In genomic region chr10:131203456-131204357, GRCh38 we compare ENCODE assay signal across 14 cellular contexts.
A peak's percentile ranks its signal among the peaks of the same experiment; 100 is the strongest.
DNase-seq lines count a peak whose midpoint lies in the region; ATAC-seq and TF ChIP-seq lines count a peak whose summit lies in the region.
"Had no signal": no experiment of that assay in that cellular context is flagged by ENCODE, and none has a peak within 500 bp of the region (broad histone marks: within the 10 kb centered on the region; RNA-seq: fewer than 3 reads in every experiment).

No MANE protein-coding gene starts in this region.

- intact Hi-C loops in left cardiac atrium (cut with DNase I), result no loop called here
- intact Hi-C loops in left ventricle myocardium superior (cut with micrococcal nuclease), result no loop called here
- intact Hi-C loops in activated CD8-positive, alpha-beta T cell treated with anti-CD3 and anti-CD28 coated beads for 36 hours (cut with micrococcal nuclease), result no loop called here

- DNase-seq in left cardiac atrium (peak; percentile 10), left ventricle myocardium superior (no peak), islet precursor cell (peak; percentile 14), osteocyte (ENCODE audit: extremely low spot score, unreplicated experiment) (peak; percentile 75), NCI-H1092 treated with DMSO at 0.1 percent for 48 hours (lab: John Stamatoyannopoulos, UW) (no peak)
- DNase-seq in activated CD8-positive, alpha-beta T cell treated with anti-CD3 and anti-CD28 coated beads for 36 hours, result no peak
- DNase-seq: H7, IMR-90, NCI-H1436, NCI-H1930, NCI-H226, NCI-H524 treated with DMSO at 0.1 percent for 48 hours, SIG-M5 had no signal

- POLR2A ChIA-PET in activated CD8-positive, alpha-beta T cell treated with anti-CD3 and anti-CD28 coated beads for 36 hours (lab: Charles Lee), result no interaction called here

- peaks cover 22% of the 10 kb centered on the region for H3K9me3 Mint-ChIP-seq in osteocyte (ENCODE audit: unreplicated experiment)
- peaks cover 1% of the 10 kb centered on the region for H3K9me3 Mint-ChIP-seq in activated CD8-positive, alpha-beta T cell treated with anti-CD3 and anti-CD28 coated beads for 36 hours

- ATAC-seq in left cardiac atrium (no peak), left ventricle myocardium superior (no peak), HG03139 (IDR thresholded peaks at IDR 0.05; ENCODE audit: unreplicated experiment) (no peak)
- ATAC-seq in activated CD8-positive, alpha-beta T cell treated with anti-CD3 and anti-CD28 coated beads for 36 hours, result no peak

- no peaks in the 10 kb centered on the region for H3K4me1 Mint-ChIP-seq in osteocyte (ENCODE audit: unreplicated experiment)
- no peaks in the 10 kb centered on the region for H3K4me1 Mint-ChIP-seq in activated CD8-positive, alpha-beta T cell treated with anti-CD3 and anti-CD28 coated beads for 36 hours (ENCODE audit: low read depth)

- no peaks in the 10 kb centered on the region for H3K27me3 Mint-ChIP-seq in osteocyte (ENCODE audit: unreplicated experiment)
- H3K27me3 Mint-ChIP-seq in activated CD8-positive, alpha-beta T cell treated with anti-CD3 and anti-CD28 coated beads for 36 hours, result peaks cover 3% of the 10 kb centered on the region

- H3K27ac Mint-ChIP-seq in osteocyte (ENCODE audit: unreplicated experiment), result no peak overlapping the region
- no peak overlapping the region for H3K27ac Mint-ChIP-seq in activated CD8-positive, alpha-beta T cell treated with anti-CD3 and anti-CD28 coated beads for 36 hours

- TF ChIP-seq CTCF in osteocyte (IDR thresholded peaks at IDR 0.05), result no peak
- TF ChIP-seq CTCF in activated CD8-positive, alpha-beta T cell treated with anti-CD3 and anti-CD28 coated beads for 36 hours (IDR thresholded peaks at IDR 0.05), result no peak

- CTCF ChIA-PET in activated CD8-positive, alpha-beta T cell treated with anti-CD3 and anti-CD28 coated beads for 36 hours (lab: Charles Lee), result no interaction called here

- H3K4me3 Mint-ChIP-seq in osteocyte (ENCODE audit: unreplicated experiment), result no peak overlapping the region
- no peak overlapping the region for H3K4me3 Mint-ChIP-seq in activated CD8-positive, alpha-beta T cell treated with anti-CD3 and anti-CD28 coated beads for 36 hours

- H3K36me3 Mint-ChIP-seq in osteocyte (ENCODE audit: unreplicated experiment), result no peaks in the 10 kb centered on the region
- H3K36me3 Mint-ChIP-seq in activated CD8-positive, alpha-beta T cell treated with anti-CD3 and anti-CD28 coated beads for 36 hours (ENCODE audit: low read depth), result no peaks in the 10 kb centered on the region

Comparison
In these comparisons a context has a peak if more than half of its experiments do, and no peak if none do; other contexts are left out.
1. DNase-seq: peak in left cardiac atrium (single experiment), islet precursor cell (single experiment) and osteocyte (single experiment); none in left ventricle myocardium superior (single experiment), NCI-H1092 treated with DMSO at 0.1 percent for 48 hours (single experiment) and activated CD8-positive, alpha-beta T cell treated with anti-CD3 and anti-CD28 coated beads for 36 hours (single experiment).